ENCODE assay signal across 22 cellular contexts in genomic region chr1:26533951-26534514, GRCh38. TPM values are rescaled to one million over a fixed set of nuclear protein-coding genes. Genes with fewer than 3 reads are reported as not detected.
DNase-seq lines count a peak whose midpoint lies in the region; ATAC-seq and TF ChIP-seq lines count a peak whose summit lies in the region.
"Had no signal": no experiment of that assay in that cellular context is flagged by ENCODE, and none has a peak within 500 bp of the region (broad histone marks: within the 10 kb centered on the region; RNA-seq: fewer than 3 reads in every experiment).

No MANE protein-coding gene starts in this region.

- no peaks in the 10 kb centered on the region for H3K36me3 ChIP-seq in breast epithelium
- H3K36me3 ChIP-seq in OCI-LY7 (ENCODE audit: insufficient read depth, low read length) = peaks cover 9% of the 10 kb centered on the region; the same call in 1 of the 2 replicates
- H3K36me3 ChIP-seq in CD8-positive, alpha-beta T cell (ENCODE audit: insufficient read depth, low read length) = no peaks in the 10 kb centered on the region
- H3K36me3 ChIP-seq: neutrophil had no signal

- CTCF ChIA-PET in MCF 10A (lab: Yijun Ruan, JAX) (no interaction called here), OCI-LY7 (lab: Charles Lee; ENCODE audit: unreplicated experiment) (interaction anchor here (0.6 kb wide), 1 partner anchor 226 kb away, joined by 3 read pairs; no protein-coding TSS in a partner anchor)
- CTCF ChIA-PET in CD8-positive, alpha-beta T cell (lab: Charles Lee) = no interaction called here

- 0 out of 2 replicates have a peak overlapping the region, but pooled peaks have one; percentile 17 for H2AFZ ChIP-seq in OCI-LY7 (ENCODE audit: low read length)

- ATAC-seq in CD8-positive, alpha-beta T cell = no peak
- ATAC-seq: left ventricle myocardium superior had no signal

- H3K27me3 Mint-ChIP-seq in MCF 10A (ENCODE audit: insufficient read depth, unreplicated experiment) (no peaks in the 10 kb centered on the region), immature natural killer cell (ENCODE audit: low read depth in 3 of 3) (peaks cover 0 to 6% (median 3%) of the 10 kb centered on the region in 3 donors)
- H3K27me3 Mint-ChIP-seq in CD8-positive, alpha-beta T cell (ENCODE audit: low read depth) = no peaks in the 10 kb centered on the region

- H3K4me3 ChIP-seq in breast epithelium = no peak overlapping the region
- H3K4me3 ChIP-seq in OCI-LY7 (ENCODE audit: low read depth, low read length, poor library complexity, severe bottlenecking) = peak overlapping the region; percentile 8
- H3K4me3 ChIP-seq in CD8-positive, alpha-beta T cell (ENCODE audit: low read depth, low read length) = no peak overlapping the region
- H3K4me3 ChIP-seq: esophagus squamous epithelium, HAP-1, spleen, testis had no signal

- peak overlapping the region; percentile 59 for H3K4me2 ChIP-seq in OCI-LY7 (ENCODE audit: low read length)

- peak overlapping the region; percentile 80 for H3K27ac Mint-ChIP-seq in MCF 10A (ENCODE audit: low read depth, unreplicated experiment)
- peak overlapping the region in 4 of 6 donors; percentile 6 to 83 (median 68) for H3K27ac Mint-ChIP-seq in immature natural killer cell
- H3K27ac Mint-ChIP-seq in CD8-positive, alpha-beta T cell = no peak overlapping the region

- peaks cover 0 to 11% of the 10 kb centered on the region in 2 donors for H3K4me1 ChIP-seq in breast epithelium
- H3K4me1 ChIP-seq in OCI-LY7 (ENCODE audit: insufficient read depth, low read length, poor library complexity, severe bottlenecking) = peaks cover 75% of the 10 kb centered on the region
- peaks cover 51% of the 10 kb centered on the region for H3K4me1 ChIP-seq in CD8-positive, alpha-beta T cell (ENCODE audit: insufficient read depth, low read length)

- no peaks in the 10 kb centered on the region for H3K9me3 ChIP-seq in breast epithelium
- H3K9me3 ChIP-seq in OCI-LY7 (ENCODE audit: low read length) = no peaks in the 10 kb centered on the region
- no peaks in the 10 kb centered on the region for H3K9me3 ChIP-seq in CD8-positive, alpha-beta T cell (ENCODE audit: low read length)
- H3K9me3 ChIP-seq: esophagus squamous epithelium, HAP-1, neutrophil, spleen, testis had no signal

- no peaks in the 10 kb centered on the region for H3K27me3 ChIP-seq in breast epithelium
- no peaks in the 10 kb centered on the region for H3K27me3 ChIP-seq in CD8-positive, alpha-beta T cell (ENCODE audit: insufficient read depth, low read length)
- H3K27me3 ChIP-seq: neutrophil, spleen, testis had no signal

- H3K4me1 Mint-ChIP-seq in MCF 10A (ENCODE audit: insufficient read depth, unreplicated experiment) = peaks cover 15% of the 10 kb centered on the region
- H3K4me1 Mint-ChIP-seq in immature natural killer cell = peaks cover 55 to 61% of the 10 kb centered on the region in 2 donors
- H3K4me1 Mint-ChIP-seq in CD8-positive, alpha-beta T cell (ENCODE audit: low read depth) = peaks cover 58% of the 10 kb centered on the region

- BruUV-seq in MCF 10A (replicated peaks; lab: Mats Ljungman, UMichigan) = no TSS peak
- no TSS peak for BruUV-seq in OCI-LY7 (replicated peaks; lab: Mats Ljungman, UMichigan)

- no peak for TF ChIP-seq POLR2A in breast epithelium (IDR thresholded peaks at IDR 0.05)

- intact Hi-C loops in MCF 10A (cut with micrococcal nuclease) = no loop called here
- intact Hi-C loops in breast epithelium (cut with DNase I; ENCODE audit: low total_unique reads) = no loop called here
- intact Hi-C loops in OCI-LY7 (cut with micrococcal nuclease; ENCODE audit: unreplicated experiment) = no loop called here
- intact Hi-C loops in CD8-positive, alpha-beta T cell (cut with DNase I, micrococcal nuclease) = no loop called here

- POLR2A ChIA-PET in MCF 10A (lab: Yijun Ruan, JAX) (interaction anchor here (0.7 to 1.6 kb wide), 3 partner anchors 33 to 254 kb away, joined by 3 to 8 read pairs (median 3); partner anchors contain the start of gene PIGV), OCI-LY7 (lab: Charles Lee) (interaction anchor here (1.4 kb wide), 1 partner anchor 164 kb away, joined by 7 read pairs; no protein-coding TSS in a partner anchor)
- POLR2A ChIA-PET in CD8-positive, alpha-beta T cell (lab: Charles Lee) = no interaction called here

- H3K9me3 Mint-ChIP-seq in MCF 10A (ENCODE audit: unreplicated experiment) (no peaks in the 10 kb centered on the region), immature natural killer cell (no peaks in the 10 kb centered on the region)
- H3K9me3 Mint-ChIP-seq in CD8-positive, alpha-beta T cell = no peaks in the 10 kb centered on the region

- no peaks in the 10 kb centered on the region for H3K9me2 ChIP-seq in OCI-LY7 (ENCODE audit: insufficient read depth, low read length)

- TF ChIP-seq CTCF in MCF 10A (IDR thresholded peaks at IDR 0.05; ENCODE audit: unreplicated experiment) = no peak
- no peak for TF ChIP-seq CTCF in breast epithelium (IDR thresholded peaks at IDR 0.05)
- no peak for TF ChIP-seq CTCF in OCI-LY7 (conservative IDR thresholded peaks at IDR 0.05; ENCODE audit: low read length)
- TF ChIP-seq CTCF in CD8-positive, alpha-beta T cell (IDR thresholded peaks at IDR 0.05) = no peak

- peaks cover 6% of the 10 kb centered on the region; the same call in 1 of the 2 replicates for H3K79me2 ChIP-seq in OCI-LY7 (ENCODE audit: insufficient read depth, low read depth, low read length)

- H3K36me3 Mint-ChIP-seq in MCF 10A (ENCODE audit: insufficient read depth, unreplicated experiment) = peaks cover 23% of the 10 kb centered on the region
- H3K36me3 Mint-ChIP-seq in immature natural killer cell = no peaks in the 10 kb centered on the region
- no peaks in the 10 kb centered on the region for H3K36me3 Mint-ChIP-seq in CD8-positive, alpha-beta T cell

- H3K4me3 Mint-ChIP-seq in MCF 10A (ENCODE audit: unreplicated experiment) (no peak overlapping the region), immature natural killer cell (no peak overlapping the region)
- H3K4me3 Mint-ChIP-seq in CD8-positive, alpha-beta T cell = no peak overlapping the region

- no peak overlapping the region for H3K27ac ChIP-seq in breast epithelium
- peak overlapping the region; percentile 63 for H3K27ac ChIP-seq in OCI-LY7 (ENCODE audit: low read depth, low read length, poor library complexity, severe bottlenecking)
- no peak overlapping the region for H3K27ac ChIP-seq in CD8-positive, alpha-beta T cell (ENCODE audit: low read depth, low read length)
- H3K27ac ChIP-seq: esophagus squamous epithelium, testis had no signal

- DNase-seq in MCF 10A (ENCODE audit: unreplicated experiment) (no peak), breast epithelium (ENCODE audit: low spot score in 2 of 2) (no peak), OCI-LY7 (ENCODE audit: low spot score) (peak; percentile 51), immature natural killer cell (no peak), OCI-M2 (lab: John Stamatoyannopoulos, UW; ENCODE audit: unreplicated experiment) (no peak), DMS 273 treated with DMSO at 0.1 percent for 48 hours (lab: John Stamatoyannopoulos, UW) (no peak), islet precursor cell (no peak)
- DNase-seq in CD8-positive, alpha-beta T cell = no peak
- DNase-seq: activated CD4-positive, alpha-beta T cell treated with anti-CD3 and anti-CD28 coated beads, Interleukin-2, amount 50 U/mL, for 4 hours; activated T-cell treated with anti-CD3 and anti-CD28 coated beads for 4 hours; COR-L47; effector memory CD4-positive, alpha-beta T cell; esophagus squamous epithelium; left ventricle myocardium superior; MM.1S; NCI-H1694; NCI-H345; spleen; stimulated activated CD8-positive, alpha-beta memory T cell treated with anti-CD3 and anti-CD28 coated beads, Interleukin-4, amount 100 ng/mL, for 48 hours; testis had no signal

- no peaks in the 10 kb centered on the region for H4K20me1 ChIP-seq in OCI-LY7 (ENCODE audit: insufficient read depth, low read length)

RNA-seq across cellular contexts. Expression of gene RPS6KA1, which starts 4.5 kb away (rescaled TPM):
- 43.9 and 50.9 TPM in 2 replicates for total RNA-seq in MCF 10A (2022)
- total RNA-seq in breast epithelium = 10 to 100 TPM; 12.5 to 43.0 (median 30.8) TPM
- 54.1 and 72.2 TPM in 2 replicates for total RNA-seq in OCI-LY7 (2014; rRNA removed; shearing (Covaris generic))
- total RNA-seq in OCI-LY7 (2022) = 83.3 and 91.0 TPM in 2 replicates
- polyA plus RNA-seq in immature natural killer cell = 100 to 1,000 TPM; 292 to 371 (median 349) TPM
- 10 to 100 TPM; 25.8 to 30.3 TPM for total RNA-seq in CD8-positive, alpha-beta T cell
